17 cellular contexts compared by ENCODE assay signal in genomic region chr20:45420125-45420524, GRCh38. TPM values are rescaled to one million over a fixed set of nuclear protein-coding genes. Genes with fewer than 3 reads are reported as not detected.
DNase-seq lines count a peak whose midpoint lies in the region; ATAC-seq, FAIRE-seq and TF ChIP-seq lines count a peak whose summit lies in the region.
"Had no signal": no experiment of that assay in that cellular context is flagged by ENCODE, and none has a peak within 500 bp of the region (broad histone marks: within the 10 kb centered on the region; RNA-seq: fewer than 3 reads in every experiment).

No MANE protein-coding gene starts in this region.

- CTCF ChIA-PET in endothelial cell of umbilical vein (lab: Charles Lee) (interaction anchor here (0.7 to 7.0 kb wide), 11 partner anchors 9 to 126 kb away, joined by 3 to 42 read pairs (median 5); partner anchors contain the start of gene SYS1), GM10248 (lab: Yijun Ruan, JAX) (interaction anchor here (1.4 to 7.2 kb wide), 6 partner anchors 14 to 101 kb away, joined by 5 to 69 read pairs (median 9); partner anchors contain the start of gene SYS1)

- no peak overlapping the region for H3K4me3 ChIP-seq in endothelial cell of umbilical vein (replicated peaks in 1 of 3; ENCODE audit: insufficient read depth in 1 of 3, low read depth in 1 of 3, low read length in 3 of 3)
- no peak overlapping the region for H3K4me3 ChIP-seq in neural progenitor cell
- H3K4me3 ChIP-seq: PC-9 had no signal

- no peak for FAIRE-seq in endothelial cell of umbilical vein (lab: Jason Lieb, UNC)
- FAIRE-seq: colon, frontal cortex, urothelium cell line had no signal

- H3K27ac ChIP-seq in endothelial cell of umbilical vein (ENCODE audit: insufficient read depth, low read depth, low read length) (peak overlapping the region; percentile 64), neural progenitor cell (no peak overlapping the region)
- H3K27ac ChIP-seq: PC-9 had no signal

- TF ChIP-seq CTCF in endothelial cell of umbilical vein (IDR thresholded peaks at IDR 0.05; ENCODE audit: extremely low read depth in 1 of 2, insufficient read depth in 1 of 2, low read depth in 1 of 2, low read length in 2 of 2): no peak
- no peak for TF ChIP-seq CTCF in neural progenitor cell (IDR thresholded peaks at IDR 0.05)
- TF ChIP-seq CTCF in GM10248 (IDR thresholded peaks at IDR 0.05; ENCODE audit: control extremely low read depth, extremely low read depth, low read depth, missing control alignments): no peak
- no peak for TF ChIP-seq CTCF in GM13976 (IDR thresholded peaks at IDR 0.05; ENCODE audit: borderline replicate concordance, control extremely low read depth, extremely low read depth, insufficient read depth, missing control alignments)

- no peak for DNase-seq in stimulated activated naive CD8-positive, alpha-beta T cell treated with anti-CD3 and anti-CD28 coated beads, Interleukin-15, Interleukin-2, amounts not matched to agents 100 U/mL and 50 U/mL, for 24 hours
- no peak for DNase-seq in endothelial cell of umbilical vein (ENCODE audit: low read depth, low spot score)
- no peak for DNase-seq in neural progenitor cell (ENCODE audit: low spot score)
- DNase-seq in GM10248 (ENCODE audit: extremely low spot score): no peak
- DNase-seq in GM13976 (ENCODE audit: low spot score): no peak
- no peak for DNase-seq in stimulated activated CD4-positive, alpha-beta T cell treated with anti-CD3 and anti-CD28 coated beads, Interleukin-2, amount 100 ng/mL, for 48 hours
- DNase-seq: activated CD4-positive, alpha-beta memory T cell treated with anti-CD3 and anti-CD28 coated beads, Interleukin-2, amount 10 ng/mL, durations not matched to agents 7 days and 5 days; activated naive CD4-positive, alpha-beta T cell treated with anti-CD3 and anti-CD28 coated beads for 36 hours; natural killer cell had no signal

- TF ChIP-seq POLR2A in endothelial cell of umbilical vein (IDR thresholded peaks at IDR 0.05; ENCODE audit: low read depth, low read length): no peak

- no peaks in the 10 kb centered on the region for H3K27me3 ChIP-seq in endothelial cell of umbilical vein (ENCODE audit: control insufficient read depth in 2 of 2, insufficient read depth in 2 of 2, low read length in 2 of 2)
- no peaks in the 10 kb centered on the region for H3K27me3 ChIP-seq in neural progenitor cell

- H3K79me2 ChIP-seq in endothelial cell of umbilical vein (ENCODE audit: control insufficient read depth, insufficient read depth, low read length) (peaks cover 22% of the 10 kb centered on the region), neural progenitor cell (ENCODE audit: low read depth) (peaks cover 23% of the 10 kb centered on the region)

- no peaks in the 10 kb centered on the region for H3K9me3 ChIP-seq in endothelial cell of umbilical vein (replicated peaks; ENCODE audit: control insufficient read depth, insufficient read depth, low read length)
- H3K9me3 ChIP-seq in neural progenitor cell (ENCODE audit: low read depth): no peaks in the 10 kb centered on the region

- no peaks in the 10 kb centered on the region for H3K9me3 Mint-ChIP-seq in stimulated activated naive CD8-positive, alpha-beta T cell treated with anti-CD3 and anti-CD28 coated beads, Interleukin-15, Interleukin-2, amounts not matched to agents 100 ng/mL and 50 ng/mL, for 24 hours
- H3K9me3 Mint-ChIP-seq in neural progenitor cell: no peaks in the 10 kb centered on the region
- H3K9me3 Mint-ChIP-seq: activated CD4-positive, alpha-beta memory T cell treated with anti-CD3 and anti-CD28 coated beads, Interleukin-2, amount 10 ng/mL, durations not matched to agents 7 days and 5 days; activated naive CD4-positive, alpha-beta T cell treated with anti-CD3 and anti-CD28 coated beads for 36 hours; natural killer cell had no signal

- POLR2A ChIA-PET in endothelial cell of umbilical vein (lab: Charles Lee) (interaction anchor here (0.6 kb wide), 1 partner anchor 350 kb away, joined by 3 read pairs; no protein-coding TSS in a partner anchor), GM10248 (lab: Yijun Ruan, JAX) (no interaction called here)

- intact Hi-C loops in endothelial cell of umbilical vein (cut with micrococcal nuclease): no loop called here

- H2AFZ ChIP-seq in endothelial cell of umbilical vein (ENCODE audit: low read depth, low read length) (no peak overlapping the region), neural progenitor cell (replicated peaks) (no peak overlapping the region)
- H2AFZ ChIP-seq: PC-9 had no signal

- H3K9ac ChIP-seq in endothelial cell of umbilical vein (replicated peaks; ENCODE audit: extremely low read depth, insufficient read depth, low read length) (peak overlapping the region; percentile 22), neural progenitor cell (no peak overlapping the region)

- H4K20me1 ChIP-seq in endothelial cell of umbilical vein (replicated peaks; ENCODE audit: control insufficient read depth, extremely low read depth, insufficient read depth, low read length) (no peaks in the 10 kb centered on the region), neural progenitor cell (ENCODE audit: low read depth) (no peaks in the 10 kb centered on the region)

- no peak overlapping the region for H3K4me2 ChIP-seq in endothelial cell of umbilical vein (ENCODE audit: insufficient read depth, low read length)
- no peak overlapping the region for H3K4me2 ChIP-seq in neural progenitor cell

- ATAC-seq in stimulated activated naive CD8-positive, alpha-beta T cell treated with anti-CD3 and anti-CD28 coated beads, Interleukin-15, Interleukin-2, amounts not matched to agents 100 U/mL and 50 U/mL, for 24 hours: no peak
- no peak for ATAC-seq in GM21515 (IDR thresholded peaks at IDR 0.05; ENCODE audit: unreplicated experiment)
- ATAC-seq: natural killer cell had no signal

- no peaks in the 10 kb centered on the region for H3K9me1 ChIP-seq in endothelial cell of umbilical vein (replicated peaks; ENCODE audit: control insufficient read depth, extremely low read depth, insufficient read depth, low read length)

- H3F3A ChIP-seq in neural progenitor cell (ENCODE audit: low read depth): no peaks in the 10 kb centered on the region

- no TSS peak for BruUV-seq in endothelial cell of umbilical vein (replicated peaks; lab: Mats Ljungman, UMichigan)

- dilution Hi-C loops in endothelial cell of umbilical vein (cut with MboI; ENCODE audit: extremely low pct_ligation_motif_present, low sequenced_read_pairs): no loop called here

- no peaks in the 10 kb centered on the region for H3K27me3 Mint-ChIP-seq in stimulated activated naive CD8-positive, alpha-beta T cell treated with anti-CD3 and anti-CD28 coated beads, Interleukin-15, Interleukin-2, amounts not matched to agents 100 ng/mL and 50 ng/mL, for 24 hours
- peaks cover 4% of the 10 kb centered on the region for H3K27me3 Mint-ChIP-seq in neural progenitor cell (ENCODE audit: insufficient read depth, low read depth)
- H3K27me3 Mint-ChIP-seq: activated CD4-positive, alpha-beta memory T cell treated with anti-CD3 and anti-CD28 coated beads, Interleukin-2, amount 10 ng/mL, durations not matched to agents 7 days and 5 days had no signal

- peaks cover 7 to 28% of the 10 kb centered on the region in 2 experiments for H3K36me3 ChIP-seq in endothelial cell of umbilical vein (ENCODE audit: control insufficient read depth in 2 of 2, extremely low read depth in 1 of 2, insufficient read depth in 2 of 2, low read length in 2 of 2)
- H3K36me3 ChIP-seq in neural progenitor cell: no peaks in the 10 kb centered on the region

- H3K4me1 ChIP-seq in endothelial cell of umbilical vein (ENCODE audit: control insufficient read depth, extremely low read depth, insufficient read depth, low read length) (peaks cover 21% of the 10 kb centered on the region), neural progenitor cell (peaks cover 8% of the 10 kb centered on the region)

- peak overlapping the region; percentile 57 for H3K27ac Mint-ChIP-seq in stimulated activated naive CD8-positive, alpha-beta T cell treated with anti-CD3 and anti-CD28 coated beads, Interleukin-15, Interleukin-2, amounts not matched to agents 100 ng/mL and 50 ng/mL, for 24 hours
- H3K27ac Mint-ChIP-seq in neural progenitor cell: no peak overlapping the region
- H3K27ac Mint-ChIP-seq: activated naive CD4-positive, alpha-beta T cell treated with anti-CD3 and anti-CD28 coated beads for 36 hours had no signal

- no peak overlapping the region for H3K4me3 Mint-ChIP-seq in stimulated activated naive CD8-positive, alpha-beta T cell treated with anti-CD3 and anti-CD28 coated beads, Interleukin-15, Interleukin-2, amounts not matched to agents 100 ng/mL and 50 ng/mL, for 24 hours
- peak overlapping the region; percentile 58 for H3K4me3 Mint-ChIP-seq in neural progenitor cell
- H3K4me3 Mint-ChIP-seq: activated CD4-positive, alpha-beta memory T cell treated with anti-CD3 and anti-CD28 coated beads, Interleukin-2, amount 10 ng/mL, durations not matched to agents 7 days and 5 days; activated naive CD4-positive, alpha-beta T cell treated with anti-CD3 and anti-CD28 coated beads for 36 hours; natural killer cell had no signal

- H3K4me1 Mint-ChIP-seq in stimulated activated naive CD8-positive, alpha-beta T cell treated with anti-CD3 and anti-CD28 coated beads, Interleukin-15, Interleukin-2, amounts not matched to agents 100 ng/mL and 50 ng/mL, for 24 hours (ENCODE audit: low read depth): peaks cover 44% of the 10 kb centered on the region
- peaks cover 12% of the 10 kb centered on the region for H3K4me1 Mint-ChIP-seq in neural progenitor cell

- peaks cover 63% of the 10 kb centered on the region for H3K36me3 Mint-ChIP-seq in stimulated activated naive CD8-positive, alpha-beta T cell treated with anti-CD3 and anti-CD28 coated beads, Interleukin-15, Interleukin-2, amounts not matched to agents 100 ng/mL and 50 ng/mL, for 24 hours (ENCODE audit: low read depth)
- peaks cover 14% of the 10 kb centered on the region for H3K36me3 Mint-ChIP-seq in neural progenitor cell

- in situ Hi-C loops in GM13976 (cut with MboI; ENCODE audit: low sequenced_read_pairs, unreplicated experiment): no loop called here

RNA-seq across cellular contexts. Expression of gene PIGT, which starts 4.2 kb away (rescaled TPM):
- total RNA-seq in endothelial cell of umbilical vein (92.7 and 96.8 TPM in 2 replicates), neural progenitor cell (ENCODE audit: low replicate concordance) (24.5 and 57.3 TPM in 2 replicates)
- 143 and 162 TPM in 2 replicates for polyA plus RNA-seq in endothelial cell of umbilical vein
- 110 and 116 TPM in 2 replicates for polyA plus RNA-seq in endothelial cell of umbilical vein (2011; cell fraction: cytosol; rRNA removed)
- 75.5 and 86.2 TPM in 2 replicates for polyA plus RNA-seq in endothelial cell of umbilical vein (2011; cell fraction: nucleus; rRNA removed)
- 85.7 and 98.7 TPM in 2 replicates for polyA plus RNA-seq in endothelial cell of umbilical vein (2012)
- 70.6 and 79.1 TPM in 2 replicates for polyA minus RNA-seq in endothelial cell of umbilical vein
- 50.8 TPM for polyA minus RNA-seq in endothelial cell of umbilical vein (2011; cell fraction: cytosol; rRNA and poly(A)+ RNA removed)
- polyA minus RNA-seq in endothelial cell of umbilical vein (2011; cell fraction: nucleus; rRNA and poly(A)+ RNA removed): 47.8 and 52.4 TPM in 2 replicates

RNA-seq across cellular contexts. Expression of gene DBNDD2, which starts 12.0 kb away (rescaled TPM):
- 15.6 and 16.3 TPM in 2 replicates for total RNA-seq in endothelial cell of umbilical vein
- 27.9 and 28.7 TPM in 2 replicates for polyA plus RNA-seq in endothelial cell of umbilical vein
- polyA plus RNA-seq in endothelial cell of umbilical vein (2011; cell fraction: cytosol; rRNA removed): 19.5 and 20.9 TPM in 2 replicates
- polyA plus RNA-seq in endothelial cell of umbilical vein (2011; cell fraction: nucleus; rRNA removed): 9.2 and 9.7 TPM in 2 replicates
- 8.6 and 12.3 TPM in 2 replicates for polyA plus RNA-seq in endothelial cell of umbilical vein (2012)
- 11.2 and 16.2 TPM in 2 replicates for polyA minus RNA-seq in endothelial cell of umbilical vein
- polyA minus RNA-seq in endothelial cell of umbilical vein (2011; cell fraction: cytosol; rRNA and poly(A)+ RNA removed): 1.8 TPM
- polyA minus RNA-seq in endothelial cell of umbilical vein (2011; cell fraction: nucleus; rRNA and poly(A)+ RNA removed): 4.0 and 4.8 TPM in 2 replicates
- total RNA-seq in neural progenitor cell (ENCODE audit: low replicate concordance): 10.2 and 15.1 TPM in 2 replicates

RNA-seq across cellular contexts. Expression of gene TP53TG5, which starts 42.0 kb away (rescaled TPM):
- not detected in 2 replicates for total RNA-seq in endothelial cell of umbilical vein
- polyA plus RNA-seq in endothelial cell of umbilical vein: not detected in 2 replicates
- not detected in 2 replicates for polyA plus RNA-seq in endothelial cell of umbilical vein (2011; cell fraction: cytosol; rRNA removed)
- not detected in 2 replicates for polyA plus RNA-seq in endothelial cell of umbilical vein (2011; cell fraction: nucleus; rRNA removed)
- 0.12 and 0.22 TPM in 2 replicates for polyA plus RNA-seq in endothelial cell of umbilical vein (2012)
- not detected in 2 replicates for polyA minus RNA-seq in endothelial cell of umbilical vein
- not detected for polyA minus RNA-seq in endothelial cell of umbilical vein (2011; cell fraction: cytosol; rRNA and poly(A)+ RNA removed)
- polyA minus RNA-seq in endothelial cell of umbilical vein (2011; cell fraction: nucleus; rRNA and poly(A)+ RNA removed): not detected in 2 replicates
- 0.06 TPM in 1 of 2 replicates, not detected in the other for total RNA-seq in neural progenitor cell (ENCODE audit: low replicate concordance)
- total RNA-seq: activated CD4-positive, alpha-beta memory T cell treated with anti-CD3 and anti-CD28 coated beads, Interleukin-2, amount 10 ng/mL, durations not matched to agents 7 days and 5 days; frontal cortex; kidney epithelial cell; PC-9 had no signal

RNA-seq across cellular contexts. Expression of gene WFDC2, which starts 49.4 kb away (rescaled TPM):
- total RNA-seq in endothelial cell of umbilical vein (not detected in 2 replicates), neural progenitor cell (ENCODE audit: low replicate concordance) (2.7 and 5.8 TPM in 2 replicates)
- polyA plus RNA-seq in endothelial cell of umbilical vein: 0.22 TPM in 1 of 2 replicates, not detected in the other
- not detected in 2 replicates for polyA plus RNA-seq in endothelial cell of umbilical vein (2011; cell fraction: cytosol; rRNA removed)
- not detected in 2 replicates for polyA plus RNA-seq in endothelial cell of umbilical vein (2011; cell fraction: nucleus; rRNA removed)
- not detected in 2 replicates for polyA plus RNA-seq in endothelial cell of umbilical vein (2012)
- polyA minus RNA-seq in endothelial cell of umbilical vein: not detected in 2 replicates
- not detected for polyA minus RNA-seq in endothelial cell of umbilical vein (2011; cell fraction: cytosol; rRNA and poly(A)+ RNA removed)
- not detected in 2 replicates for polyA minus RNA-seq in endothelial cell of umbilical vein (2011; cell fraction: nucleus; rRNA and poly(A)+ RNA removed)
- total RNA-seq: activated CD4-positive, alpha-beta memory T cell treated with anti-CD3 and anti-CD28 coated beads, Interleukin-2, amount 10 ng/mL, durations not matched to agents 7 days and 5 days; natural killer cell; T-helper 2 cell treated with Interferon-gamma antibody and Interleukin-4, amounts not matched to agents 100 ng/mL and 5 ng/mL, for 36 hours had no signal

RNA-seq across cellular contexts. Expression of gene SYS1, which starts 57.2 kb away (rescaled TPM):
- total RNA-seq in endothelial cell of umbilical vein (22.3 and 27.4 TPM in 2 replicates), neural progenitor cell (ENCODE audit: low replicate concordance) (10.5 and 21.5 TPM in 2 replicates)
- 79.6 and 91.8 TPM in 2 replicates for polyA plus RNA-seq in endothelial cell of umbilical vein
- 45.7 and 47.1 TPM in 2 replicates for polyA plus RNA-seq in endothelial cell of umbilical vein (2011; cell fraction: cytosol; rRNA removed)
- 27.8 and 30.1 TPM in 2 replicates for polyA plus RNA-seq in endothelial cell of umbilical vein (2011; cell fraction: nucleus; rRNA removed)
- polyA plus RNA-seq in endothelial cell of umbilical vein (2012): 21.2 and 22.0 TPM in 2 replicates
- polyA minus RNA-seq in endothelial cell of umbilical vein: 65.4 and 73.2 TPM in 2 replicates
- polyA minus RNA-seq in endothelial cell of umbilical vein (2011; cell fraction: cytosol; rRNA and poly(A)+ RNA removed): 34.8 TPM
- 34.8 and 36.4 TPM in 2 replicates for polyA minus RNA-seq in endothelial cell of umbilical vein (2011; cell fraction: nucleus; rRNA and poly(A)+ RNA removed)
